ENCODE assay signal across 1 cellular context in the genomic region with DNA sequence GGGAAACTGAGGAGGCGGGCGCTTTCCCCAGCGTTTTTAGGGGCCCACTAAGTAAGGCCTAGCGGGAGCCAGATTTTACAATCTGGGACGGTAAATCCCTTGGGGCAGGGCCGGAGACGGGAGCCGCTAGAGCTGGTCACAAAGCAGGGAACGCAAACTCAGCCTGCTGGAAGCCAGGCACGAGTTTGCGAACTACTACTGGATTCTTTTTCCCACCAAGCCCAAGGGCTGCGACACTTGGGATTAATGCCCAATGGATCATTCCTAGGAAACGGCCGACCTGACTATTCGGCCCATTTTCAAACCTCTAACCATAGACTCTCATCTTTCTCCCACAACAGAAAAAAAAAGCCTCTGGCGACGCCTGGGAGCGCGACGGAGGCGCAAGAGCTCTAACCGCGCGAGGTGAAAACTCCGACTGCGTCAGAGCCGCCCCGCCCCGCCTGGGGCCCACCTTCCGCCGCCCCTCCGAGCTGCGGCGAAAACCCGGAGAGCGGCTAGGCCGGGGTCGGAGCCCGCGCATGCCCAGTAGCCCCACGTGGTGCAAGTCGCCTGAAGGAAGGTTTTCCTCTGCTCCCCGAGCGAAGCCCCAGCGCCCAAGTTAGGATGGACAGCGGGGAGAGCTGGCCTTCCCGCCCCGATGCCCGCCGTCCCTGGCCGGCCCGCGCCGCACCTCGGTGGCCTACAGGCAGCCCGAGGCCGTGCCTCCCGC.
A peak's percentile ranks its signal among the peaks of the same experiment; 100 is the strongest.
TF ChIP-seq lines count a peak whose summit lies in the region.

No MANE protein-coding gene starts in this region.

TF ChIP-seq in K562, 482 proteins besides CTCF, POLR2A, EP300 and RAD21 (continued from another document and continues in another):
- TF ChIP-seq, protein P1, sequence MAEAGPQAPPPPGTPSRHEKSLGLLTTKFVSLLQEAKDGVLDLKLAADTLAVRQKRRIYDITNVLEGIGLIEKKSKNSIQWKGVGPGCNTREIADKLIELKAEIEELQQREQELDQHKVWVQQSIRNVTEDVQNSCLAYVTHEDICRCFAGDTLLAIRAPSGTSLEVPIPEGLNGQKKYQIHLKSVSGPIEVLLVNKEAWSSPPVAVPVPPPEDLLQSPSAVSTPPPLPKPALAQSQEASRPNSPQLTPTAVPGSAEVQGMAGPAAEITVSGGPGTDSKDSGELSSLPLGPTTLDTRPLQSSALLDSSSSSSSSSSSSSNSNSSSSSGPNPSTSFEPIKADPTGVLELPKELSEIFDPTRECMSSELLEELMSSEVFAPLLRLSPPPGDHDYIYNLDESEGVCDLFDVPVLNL (CRISPR knock-in tag; IDR thresholded peaks at IDR 0.05; ENCODE audit: low read depth): peak; percentile 71; the same call in 1 of the 2 replicates
- TF ChIP-seq, protein P2, sequence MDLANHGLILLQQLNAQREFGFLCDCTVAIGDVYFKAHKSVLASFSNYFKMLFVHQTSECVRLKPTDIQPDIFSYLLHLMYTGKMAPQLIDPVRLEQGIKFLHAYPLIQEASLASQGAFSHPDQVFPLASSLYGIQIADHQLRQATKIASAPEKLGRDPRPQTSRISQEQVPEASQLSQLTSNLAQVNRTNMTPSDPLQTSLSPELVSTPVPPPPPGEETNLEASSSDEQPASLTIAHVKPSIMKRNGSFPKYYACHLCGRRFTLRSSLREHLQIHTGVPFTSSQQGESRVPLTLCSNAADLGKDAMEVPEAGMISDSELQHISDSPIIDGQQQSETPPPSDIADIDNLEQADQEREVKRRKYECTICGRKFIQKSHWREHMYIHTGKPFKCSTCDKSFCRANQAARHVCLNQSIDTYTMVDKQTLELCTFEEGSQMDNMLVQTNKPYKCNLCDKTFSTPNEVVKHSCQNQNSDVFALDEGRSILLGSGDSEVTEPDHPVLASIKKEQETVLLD (IDR thresholded peaks at IDR 0.05): peak; percentile 92
- peak in 1 of 2 experiments; percentile 95; a peak in 2 of 4 replicates for TF ChIP-seq NONO (IDR thresholded peaks at IDR 0.05; ENCODE audit: low read depth in 2 of 2, low read length in 1 of 2)
- TF ChIP-seq ZNF764 (CRISPR knock-in tag; IDR thresholded peaks at IDR 0.05; ENCODE audit: low read depth): 0 out of 2 replicates have a peak, but pooled peaks have one; percentile 49
- TF ChIP-seq FOXK2 (conservative IDR thresholded peaks at IDR 0.05 in 1 of 2, IDR thresholded peaks at IDR 0.05 in 1 of 2; ENCODE audit: low read depth in 2 of 2): peak in 1 of 2 experiments; percentile 10; a peak in 2 of 4 replicates
- no peak for TF ChIP-seq NFATC3 (IDR thresholded peaks at IDR 0.05)
- peak; percentile 64; the same call in 1 of the 2 replicates for TF ChIP-seq SMARCE1 (IDR thresholded peaks at IDR 0.05)
- TF ChIP-seq, protein P3, sequence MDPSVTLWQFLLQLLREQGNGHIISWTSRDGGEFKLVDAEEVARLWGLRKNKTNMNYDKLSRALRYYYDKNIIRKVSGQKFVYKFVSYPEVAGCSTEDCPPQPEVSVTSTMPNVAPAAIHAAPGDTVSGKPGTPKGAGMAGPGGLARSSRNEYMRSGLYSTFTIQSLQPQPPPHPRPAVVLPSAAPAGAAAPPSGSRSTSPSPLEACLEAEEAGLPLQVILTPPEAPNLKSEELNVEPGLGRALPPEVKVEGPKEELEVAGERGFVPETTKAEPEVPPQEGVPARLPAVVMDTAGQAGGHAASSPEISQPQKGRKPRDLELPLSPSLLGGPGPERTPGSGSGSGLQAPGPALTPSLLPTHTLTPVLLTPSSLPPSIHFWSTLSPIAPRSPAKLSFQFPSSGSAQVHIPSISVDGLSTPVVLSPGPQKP (CRISPR knock-in tag; IDR thresholded peaks at IDR 0.05): no peak
- TF ChIP-seq HDAC3 (IDR thresholded peaks at IDR 0.05; ENCODE audit: borderline replicate concordance, partially characterized antibody): peak; percentile 58
- TF ChIP-seq, protein P4, sequence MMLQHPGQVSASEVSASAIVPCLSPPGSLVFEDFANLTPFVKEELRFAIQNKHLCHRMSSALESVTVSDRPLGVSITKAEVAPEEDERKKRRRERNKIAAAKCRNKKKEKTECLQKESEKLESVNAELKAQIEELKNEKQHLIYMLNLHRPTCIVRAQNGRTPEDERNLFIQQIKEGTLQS (IDR thresholded peaks at IDR 0.05): no peak
- TF ChIP-seq, protein P4 (CRISPR knock-in tag; conservative IDR thresholded peaks at IDR 0.05): no peak; the same call in 1 of the 2 replicates
- peak; percentile 64; the same call in 1 of the 2 replicates for TF ChIP-seq ZNF586 (CRISPR knock-in tag; conservative IDR thresholded peaks at IDR 0.05)
- peak; percentile 76; the same call in 1 of the 2 replicates for TF ChIP-seq SIN3B (IDR thresholded peaks at IDR 0.05; ENCODE audit: low read depth)
- peak in 1 of 2 experiments; percentile 7; a peak in 2 of 4 replicates for TF ChIP-seq TRIM24 (IDR thresholded peaks at IDR 0.05)
- no peak for TF ChIP-seq SIX5 (IDR thresholded peaks at IDR 0.05; ENCODE audit: borderline replicate concordance in 1 of 2, insufficient read depth in 1 of 2, low read depth in 1 of 2, low read length in 2 of 2)
- 0 out of 2 replicates have a peak, but pooled peaks have one; percentile 12 for TF ChIP-seq KDM2B (CRISPR knock-in tag; IDR thresholded peaks at IDR 0.05)
- TF ChIP-seq ETV5 (CRISPR knock-in tag; IDR thresholded peaks at IDR 0.05; ENCODE audit: low read depth): peak; percentile 48; the same call in 1 of the 2 replicates
- peak; percentile 77 for TF ChIP-seq TAF7 (tag; IDR thresholded peaks at IDR 0.05)
- TF ChIP-seq ZNF212 (CRISPR knock-in tag; IDR thresholded peaks at IDR 0.05): peak; percentile 79; the same call in 1 of the 2 replicates
- peak; percentile 11 for TF ChIP-seq RBM25 (IDR thresholded peaks at IDR 0.05; ENCODE audit: low read depth, low read length, severe bottlenecking)
- TF ChIP-seq, protein P5, sequence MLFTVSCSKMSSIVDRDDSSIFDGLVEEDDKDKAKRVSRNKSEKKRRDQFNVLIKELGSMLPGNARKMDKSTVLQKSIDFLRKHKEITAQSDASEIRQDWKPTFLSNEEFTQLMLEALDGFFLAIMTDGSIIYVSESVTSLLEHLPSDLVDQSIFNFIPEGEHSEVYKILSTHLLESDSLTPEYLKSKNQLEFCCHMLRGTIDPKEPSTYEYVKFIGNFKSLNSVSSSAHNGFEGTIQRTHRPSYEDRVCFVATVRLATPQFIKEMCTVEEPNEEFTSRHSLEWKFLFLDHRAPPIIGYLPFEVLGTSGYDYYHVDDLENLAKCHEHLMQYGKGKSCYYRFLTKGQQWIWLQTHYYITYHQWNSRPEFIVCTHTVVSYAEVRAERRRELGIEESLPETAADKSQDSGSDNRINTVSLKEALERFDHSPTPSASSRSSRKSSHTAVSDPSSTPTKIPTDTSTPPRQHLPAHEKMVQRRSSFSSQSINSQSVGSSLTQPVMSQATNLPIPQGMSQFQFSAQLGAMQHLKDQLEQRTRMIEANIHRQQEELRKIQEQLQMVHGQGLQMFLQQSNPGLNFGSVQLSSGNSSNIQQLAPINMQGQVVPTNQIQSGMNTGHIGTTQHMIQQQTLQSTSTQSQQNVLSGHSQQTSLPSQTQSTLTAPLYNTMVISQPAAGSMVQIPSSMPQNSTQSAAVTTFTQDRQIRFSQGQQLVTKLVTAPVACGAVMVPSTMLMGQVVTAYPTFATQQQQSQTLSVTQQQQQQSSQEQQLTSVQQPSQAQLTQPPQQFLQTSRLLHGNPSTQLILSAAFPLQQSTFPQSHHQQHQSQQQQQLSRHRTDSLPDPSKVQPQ (CRISPR knock-in tag; IDR thresholded peaks at IDR 0.05; ENCODE audit: borderline replicate concordance): no peak
- TF ChIP-seq TAF9B (IDR thresholded peaks at IDR 0.05; ENCODE audit: partially characterized antibody): peak; percentile 55
- no peak for TF ChIP-seq NCOA6 (IDR thresholded peaks at IDR 0.05)
- TF ChIP-seq, protein P6, sequence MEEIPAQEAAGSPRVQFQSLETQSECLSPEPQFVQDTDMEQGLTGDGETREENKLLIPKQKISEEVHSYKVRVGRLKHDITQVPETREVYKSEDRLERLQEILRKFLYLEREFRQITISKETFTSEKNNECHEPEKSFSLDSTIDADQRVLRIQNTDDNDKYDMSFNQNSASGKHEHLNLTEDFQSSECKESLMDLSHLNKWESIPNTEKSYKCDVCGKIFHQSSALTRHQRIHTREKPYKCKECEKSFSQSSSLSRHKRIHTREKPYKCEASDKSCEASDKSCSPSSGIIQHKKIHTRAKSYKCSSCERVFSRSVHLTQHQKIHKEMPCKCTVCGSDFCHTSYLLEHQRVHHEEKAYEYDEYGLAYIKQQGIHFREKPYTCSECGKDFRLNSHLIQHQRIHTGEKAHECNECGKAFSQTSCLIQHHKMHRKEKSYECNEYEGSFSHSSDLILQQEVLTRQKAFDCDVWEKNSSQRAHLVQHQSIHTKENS (CRISPR knock-in tag; IDR thresholded peaks at IDR 0.05): no peak
- TF ChIP-seq, protein P7, sequence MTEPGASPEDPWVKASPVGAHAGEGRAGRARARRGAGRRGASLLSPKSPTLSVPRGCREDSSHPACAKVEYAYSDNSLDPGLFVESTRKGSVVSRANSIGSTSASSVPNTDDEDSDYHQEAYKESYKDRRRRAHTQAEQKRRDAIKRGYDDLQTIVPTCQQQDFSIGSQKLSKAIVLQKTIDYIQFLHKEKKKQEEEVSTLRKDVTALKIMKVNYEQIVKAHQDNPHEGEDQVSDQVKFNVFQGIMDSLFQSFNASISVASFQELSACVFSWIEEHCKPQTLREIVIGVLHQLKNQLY (CRISPR knock-in tag; conservative IDR thresholded peaks at IDR 0.05): no peak; a peak in 1 of 4 replicates
- 0 out of 2 replicates have a peak, but pooled peaks have one; percentile 37 for TF ChIP-seq ZNF324 (CRISPR knock-in tag; IDR thresholded peaks at IDR 0.05)
- TF ChIP-seq HNRNPLL (IDR thresholded peaks at IDR 0.05; ENCODE audit: low read depth, low read length, poor library complexity, severe bottlenecking): peak; percentile 84
- TF ChIP-seq SETDB1 (IDR thresholded peaks at IDR 0.05; ENCODE audit: low read length): no peak
- no peak for TF ChIP-seq ZNF347 (CRISPR knock-in tag; IDR thresholded peaks at IDR 0.05; ENCODE audit: low read depth)
- TF ChIP-seq BCL6 (CRISPR knock-in tag; IDR thresholded peaks at IDR 0.05): 0 out of 2 replicates have a peak, but pooled peaks have one; percentile 28
- peak; percentile 92 for TF ChIP-seq LCOR (CRISPR knock-in tag; IDR thresholded peaks at IDR 0.05)
- TF ChIP-seq SRF (CRISPR knock-in tag; IDR thresholded peaks at IDR 0.05): peak in 1 of 2 experiments; percentile 35; a peak in 1 of 4 replicates
- peak; percentile 13; the same call in 1 of the 2 replicates for TF ChIP-seq ZBTB17 (CRISPR knock-in tag; IDR thresholded peaks at IDR 0.05)
- TF ChIP-seq ZFX (CRISPR knock-in tag; IDR thresholded peaks at IDR 0.05): 0 out of 2 replicates have a peak, but pooled peaks have one; percentile 28
- TF ChIP-seq, protein P8, sequence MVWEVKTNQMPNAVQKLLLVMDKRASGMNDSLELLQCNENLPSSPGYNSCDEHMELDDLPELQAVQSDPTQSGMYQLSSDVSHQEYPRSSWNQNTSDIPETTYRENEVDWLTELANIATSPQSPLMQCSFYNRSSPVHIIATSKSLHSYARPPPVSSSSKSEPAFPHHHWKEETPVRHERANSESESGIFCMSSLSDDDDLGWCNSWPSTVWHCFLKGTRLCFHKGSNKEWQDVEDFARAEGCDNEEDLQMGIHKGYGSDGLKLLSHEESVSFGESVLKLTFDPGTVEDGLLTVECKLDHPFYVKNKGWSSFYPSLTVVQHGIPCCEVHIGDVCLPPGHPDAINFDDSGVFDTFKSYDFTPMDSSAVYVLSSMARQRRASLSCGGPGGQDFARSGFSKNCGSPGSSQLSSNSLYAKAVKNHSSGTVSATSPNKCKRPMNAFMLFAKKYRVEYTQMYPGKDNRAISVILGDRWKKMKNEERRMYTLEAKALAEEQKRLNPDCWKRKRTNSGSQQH (CRISPR knock-in tag; IDR thresholded peaks at IDR 0.05): 0 out of 2 replicates have a peak, but pooled peaks have one; percentile 23
- TF ChIP-seq, protein P9, sequence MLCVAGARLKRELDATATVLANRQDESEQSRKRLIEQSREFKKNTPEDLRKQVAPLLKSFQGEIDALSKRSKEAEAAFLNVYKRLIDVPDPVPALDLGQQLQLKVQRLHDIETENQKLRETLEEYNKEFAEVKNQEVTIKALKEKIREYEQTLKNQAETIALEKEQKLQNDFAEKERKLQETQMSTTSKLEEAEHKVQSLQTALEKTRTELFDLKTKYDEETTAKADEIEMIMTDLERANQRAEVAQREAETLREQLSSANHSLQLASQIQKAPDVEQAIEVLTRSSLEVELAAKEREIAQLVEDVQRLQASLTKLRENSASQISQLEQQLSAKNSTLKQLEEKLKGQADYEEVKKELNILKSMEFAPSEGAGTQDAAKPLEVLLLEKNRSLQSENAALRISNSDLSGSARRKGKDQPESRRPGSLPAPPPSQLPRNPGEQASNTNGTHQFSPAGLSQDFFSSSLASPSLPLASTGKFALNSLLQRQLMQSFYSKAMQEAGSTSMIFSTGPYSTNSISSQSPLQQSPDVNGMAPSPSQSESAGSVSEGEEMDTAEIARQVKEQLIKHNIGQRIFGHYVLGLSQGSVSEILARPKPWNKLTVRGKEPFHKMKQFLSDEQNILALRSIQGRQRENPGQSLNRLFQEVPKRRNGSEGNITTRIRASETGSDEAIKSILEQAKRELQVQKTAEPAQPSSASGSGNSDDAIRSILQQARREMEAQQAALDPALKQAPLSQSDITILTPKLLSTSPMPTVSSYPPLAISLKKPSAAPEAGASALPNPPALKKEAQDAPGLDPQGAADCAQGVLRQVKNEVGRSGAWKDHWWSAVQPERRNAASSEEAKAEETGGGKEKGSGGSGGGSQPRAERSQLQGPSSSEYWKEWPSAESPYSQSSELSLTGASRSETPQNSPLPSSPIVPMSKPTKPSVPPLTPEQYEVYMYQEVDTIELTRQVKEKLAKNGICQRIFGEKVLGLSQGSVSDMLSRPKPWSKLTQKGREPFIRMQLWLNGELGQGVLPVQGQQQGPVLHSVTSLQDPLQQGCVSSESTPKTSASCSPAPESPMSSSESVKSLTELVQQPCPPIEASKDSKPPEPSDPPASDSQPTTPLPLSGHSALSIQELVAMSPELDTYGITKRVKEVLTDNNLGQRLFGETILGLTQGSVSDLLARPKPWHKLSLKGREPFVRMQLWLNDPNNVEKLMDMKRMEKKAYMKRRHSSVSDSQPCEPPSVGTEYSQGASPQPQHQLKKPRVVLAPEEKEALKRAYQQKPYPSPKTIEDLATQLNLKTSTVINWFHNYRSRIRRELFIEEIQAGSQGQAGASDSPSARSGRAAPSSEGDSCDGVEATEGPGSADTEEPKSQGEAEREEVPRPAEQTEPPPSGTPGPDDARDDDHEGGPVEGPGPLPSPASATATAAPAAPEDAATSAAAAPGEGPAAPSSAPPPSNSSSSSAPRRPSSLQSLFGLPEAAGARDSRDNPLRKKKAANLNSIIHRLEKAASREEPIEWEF (CRISPR knock-in tag; IDR thresholded peaks at IDR 0.05): no peak
- no peak for TF ChIP-seq ZNF830 (CRISPR knock-in tag; IDR thresholded peaks at IDR 0.05)
- TF ChIP-seq, protein P10, sequence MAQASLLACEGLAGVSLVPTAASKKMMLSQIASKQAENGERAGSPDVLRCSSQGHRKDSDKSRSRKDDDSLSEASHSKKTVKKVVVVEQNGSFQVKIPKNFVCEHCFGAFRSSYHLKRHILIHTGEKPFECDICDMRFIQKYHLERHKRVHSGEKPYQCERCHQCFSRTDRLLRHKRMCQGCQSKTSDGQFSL (CRISPR knock-in tag; IDR thresholded peaks at IDR 0.05): no peak
- TF ChIP-seq, protein P10 (tag; IDR thresholded peaks at IDR 0.05): peak in 1 of 2 experiments; percentile 9; a peak in 1 of 4 replicates
- peak; percentile 64; the same call in 1 of the 2 replicates for TF ChIP-seq RFX5 (IDR thresholded peaks at IDR 0.05; ENCODE audit: low read depth, low read length)
